Comparison of ENCODE assay signal across 32 cellular contexts in genomic region chr17:28706471-28707338, GRCh38. TPM values are rescaled to one million over a fixed set of nuclear protein-coding genes. Genes with fewer than 3 reads are reported as not detected.
DNase-seq lines count a peak whose midpoint lies in the region; ATAC-seq, FAIRE-seq and TF ChIP-seq lines count a peak whose summit lies in the region.
"Had no signal": no experiment of that assay in that cellular context is flagged by ENCODE, and none has a peak within 500 bp of the region (broad histone marks: within the 10 kb centered on the region; RNA-seq: fewer than 3 reads in every experiment).

No MANE protein-coding gene starts in this region.

- BruUV-seq in K562 (replicated peaks; lab: Mats Ljungman, UMichigan) = no TSS peak

- TF ChIP-seq RAD21 in K562 (CRISPR knock-in tag; conservative IDR thresholded peaks at IDR 0.05 in 1 of 2, IDR thresholded peaks at IDR 0.05 in 1 of 2) = no peak

- peaks cover 7 to 27% of the 10 kb centered on the region in 2 experiments; a peak in 4 of 5 replicates for H3K4me1 ChIP-seq in K562 (replicated peaks in 1 of 2; ENCODE audit: control insufficient read depth in 2 of 2, insufficient read depth in 2 of 2, low read length in 2 of 2)
- H3K4me1 ChIP-seq: BE2C, colonic mucosa had no signal

- POLR2A ChIA-PET in K562 (lab: Yijun Ruan, JAX) = interaction anchor here (0.5 to 8.7 kb wide), 6 partner anchors 14 to 1266 kb away, joined by 3 to 133 read pairs (median 3); partner anchors contain the start of genes BLTP2 and RPL23A

- CTCF ChIA-PET in K562 (lab: Yijun Ruan, JAX; ENCODE audit: low intra/inter-chr PET ratio) = interaction anchor here (0.6 kb wide), 1 partner anchor 1085 kb away, joined by 4 read pairs; no protein-coding TSS in a partner anchor

- H4K20me1 ChIP-seq in K562 (replicated peaks; ENCODE audit: control insufficient read depth, insufficient read depth, low read length) = no peaks in the 10 kb centered on the region; the same call in 1 of the 2 replicates

- H3K4me3 ChIP-seq in K562 = no peak overlapping the region
- H3K4me3 ChIP-seq: colonic mucosa, HAP-1, heart left ventricle, SK-N-MC, stomach, thyroid gland had no signal

- peak overlapping the region; percentile 62 for H3K27ac Mint-ChIP-seq in memory B cell
- H3K27ac Mint-ChIP-seq: T-helper 17 cell had no signal

- no peak for TF ChIP-seq POLR2A in K562 (conservative IDR thresholded peaks at IDR 0.05)

- WGBS in K562 (ENCODE audit: insufficient coverage, low coverage, missing lambda C conversion rate) = 52% methylated on average over 5 of the region's 7 CpGs

- H2AFZ ChIP-seq in K562 (ENCODE audit: low read depth, low read length) = no peak overlapping the region

- H3K27me3 ChIP-seq in K562 (ENCODE audit: control insufficient read depth in 2 of 2, insufficient read depth in 2 of 2, low read length in 2 of 2) = no peaks in the 10 kb centered on the region
- H3K27me3 ChIP-seq: BE2C, colonic mucosa, heart left ventricle, stomach, thyroid gland had no signal

- H3K36me3 Mint-ChIP-seq in memory B cell = peaks cover 14% of the 10 kb centered on the region

- no peak for ATAC-seq in Right ventricle myocardium inferior
- ATAC-seq in left cardiac atrium = no peak
- no peak for ATAC-seq in K562
- no peak for ATAC-seq in memory B cell (ENCODE audit: low read depth)
- no peak for ATAC-seq in GM18868 (IDR thresholded peaks at IDR 0.05; ENCODE audit: unreplicated experiment)
- ATAC-seq in HG02884 (IDR thresholded peaks at IDR 0.05; ENCODE audit: unreplicated experiment) = no peak
- ATAC-seq: esophagus mucosa, heart left ventricle, left colon, T-helper 17 cell had no signal

- peaks cover 6% of the 10 kb centered on the region for H3K4me1 Mint-ChIP-seq in memory B cell

- peaks cover 35% of the 10 kb centered on the region; the same call in 2 of the 3 replicates for H3K36me3 ChIP-seq in K562 (ENCODE audit: control insufficient read depth, insufficient read depth, low read length)

- in situ Hi-C loops in K562 (cut with MboI) = no loop called here

- TF ChIP-seq CTCF in K562 (IDR thresholded peaks at IDR 0.05 in 2 of 3, conservative IDR thresholded peaks at IDR 0.05 in 1 of 3; ENCODE audit: insufficient read depth in 2 of 3, low read depth in 1 of 3, low read length in 3 of 3) (no peak), D721Med (IDR thresholded peaks at IDR 0.05; ENCODE audit: insufficient read depth, missing control alignments) (no peak)

- intact Hi-C loops in Right ventricle myocardium inferior (cut with DNase I) = loop anchor here (5.0 kb wide), 1 partner anchor 59 kb away; the partner anchor contains the start of gene BLTP2
- intact Hi-C loops in left cardiac atrium (cut with DNase I) = no loop called here
- intact Hi-C loops in K562 (cut with micrococcal nuclease) = no loop called here

- FAIRE-seq in K562 (lab: Jason Lieb, UNC) (no peak), D721Med (lab: Jason Lieb, UNC) (no peak)
- FAIRE-seq: G401.6 had no signal

- H3K27me3 Mint-ChIP-seq in memory B cell = no peaks in the 10 kb centered on the region
- H3K27me3 Mint-ChIP-seq: activated T-cell treated with anti-CD3 and anti-CD28 coated beads, Interleukin-2, amount 50 U/mL, for 24 hours; T-helper 17 cell had no signal

- no peak for TF ChIP-seq EP300 in K562 (IDR thresholded peaks at IDR 0.05; ENCODE audit: low read length)

- H3K4me3 Mint-ChIP-seq in memory B cell = no peak overlapping the region
- H3K4me3 Mint-ChIP-seq: activated T-cell treated with anti-CD3 and anti-CD28 coated beads, Interleukin-2, amount 50 U/mL, for 24 hours; T-helper 17 cell had no signal

- no peaks in the 10 kb centered on the region for H3K9me3 Mint-ChIP-seq in memory B cell
- H3K9me3 Mint-ChIP-seq: activated T-cell treated with anti-CD3 and anti-CD28 coated beads, Interleukin-2, amount 50 U/mL, for 24 hours had no signal

- peaks cover 13% of the 10 kb centered on the region for H3K79me2 ChIP-seq in K562 (ENCODE audit: control insufficient read depth, insufficient read depth, low read length)

- DNase-seq in Right ventricle myocardium inferior (ENCODE audit: missing footprints) (peak; percentile 17), left cardiac atrium (no peak), K562 (ENCODE audit: extremely low read depth in 1 of 4, low spot score in 3 of 4) (peak in 2 of 4 experiments; percentile 23 to 35), memory B cell (ENCODE audit: low spot score in 2 of 2) (no peak), NCI-H2171 (lab: John Stamatoyannopoulos, UW) (no peak), D721Med (ENCODE audit: insufficient read length, low spot score) (no peak)
- DNase-seq: ACHN; activated naive CD4-positive, alpha-beta T cell; activated T-cell treated with anti-CD3 and anti-CD28 coated beads, Interleukin-2, amount 50 U/mL, for 24 hours; amygdala; BE2C; colonic mucosa; effector memory CD4-positive, alpha-beta T cell; foreskin fibroblast; heart left ventricle; KBM-7; left colon; MM.1S; NCI-H1417; NCI-H2029 treated with DMSO at 0.1 percent for 48 hours; NCI-H226; NCI-H82; occipital lobe; stomach; T-helper 17 cell; thyroid gland had no signal

- H3K27ac ChIP-seq in K562 (ENCODE audit: extremely low read depth, low read depth, low read length) = no peak overlapping the region
- H3K27ac ChIP-seq: colonic mucosa, heart left ventricle, stomach, thyroid gland had no signal

- H3K4me2 ChIP-seq in K562 (ENCODE audit: insufficient read depth, low read length) = no peak overlapping the region

- 0 out of 2 replicates have a peak, but pooled peaks cover 2% of the 10 kb centered on the region for H3K9me3 ChIP-seq in K562 (replicated peaks; ENCODE audit: control insufficient read depth, insufficient read depth, low read depth, low read length)
- H3K9me3 ChIP-seq: BE2C, colonic mucosa, HAP-1, heart left ventricle, stomach, thyroid gland had no signal

- peak overlapping the region in 1 of 2 experiments; percentile 40; a peak in 1 of 4 replicates for H3K9ac ChIP-seq in K562 (ENCODE audit: insufficient read depth in 1 of 2, low read depth in 2 of 2, low read length in 2 of 2)

- H3K9me1 ChIP-seq in K562 (ENCODE audit: control insufficient read depth, insufficient read depth, low read length) = no peaks in the 10 kb centered on the region

RNA-seq across cellular contexts. Expression of gene PROCA1, which starts 5.0 kb away (rescaled TPM):
- total RNA-seq in Right ventricle myocardium inferior = 0.73 TPM
- total RNA-seq in left cardiac atrium = 1 to 10 TPM in 1 of 2 donors, under 1 TPM in 1; 0.97 to 1.6 TPM
- 25.9 and 39.2 TPM in 2 replicates for total RNA-seq in K562 (2011; cell fraction: chromatin; rRNA removed; ENCODE audit: low replicate concordance)
- total RNA-seq in K562 (2011; cell fraction: nucleolus; rRNA removed) = 26.1 and 28.0 TPM in 2 replicates
- 25.2 and 29.9 TPM in 2 replicates for total RNA-seq in K562 (2011; cell fraction: nucleoplasm; rRNA removed)
- 5.9 and 6.6 TPM in 2 replicates for total RNA-seq in K562 (2014; rRNA removed)
- total RNA-seq in K562 (2014; rRNA removed; fragmentation: Illumina TruSeq; extraction: Trizol) = 2.7 and 2.9 TPM in 2 replicates
- 4.7 and 5.4 TPM in 2 replicates for total RNA-seq in K562 (2015; rRNA removed; fragmentation: Illumina TruSeq; extraction: Trizol)
- total RNA-seq in K562 (2021) = 5.3 and 5.6 TPM in 2 replicates
- polyA plus RNA-seq in K562 (2011; rRNA removed) = 7.0 and 7.3 TPM in 2 replicates
- 5.1 and 6.1 TPM in 2 replicates for polyA plus RNA-seq in K562 (2011; cell fraction: cytosol; rRNA removed)
- polyA plus RNA-seq in K562 (2011; cell fraction: nucleus; rRNA removed) = 28.0 and 51.9 TPM in 2 replicates
- 5.9 and 11.2 TPM in 2 replicates for polyA plus RNA-seq in K562 (2012)
- polyA plus RNA-seq in K562 (2014; fragmentation: Illumina TruSeq; extraction: Trizol) = 5.4 and 6.7 TPM in 2 replicates
- 1 to 10 TPM in 1 of 2 experiments, under 1 TPM in 1; 0.78 to 1.3 TPM for polyA plus RNA-seq in K562 (2014; fragmentation: Nextera tagmentation; extraction: Ambion mirVana)
- 13.1 and 16.2 TPM in 2 replicates for polyA plus RNA-seq in K562 (2014; rRNA removed)
- polyA minus RNA-seq in K562 (2011; rRNA and poly(A)+ RNA removed) = 2.1 and 3.2 TPM in 2 replicates
- 1.0 and 3.0 TPM in 2 replicates for polyA minus RNA-seq in K562 (2011; cell fraction: cytosol; rRNA and poly(A)+ RNA removed)
- 5.7 and 7.2 TPM in 2 replicates for polyA minus RNA-seq in K562 (2011; cell fraction: nucleus; rRNA and poly(A)+ RNA removed)

RNA-seq across cellular contexts. Expression of gene RAB34, which starts 11.0 kb away (rescaled TPM):
- total RNA-seq in Right ventricle myocardium inferior = 16.2 TPM
- total RNA-seq in left cardiac atrium = 10 to 100 TPM; 37.2 to 53.8 TPM
- 3.0 and 5.4 TPM in 2 replicates for total RNA-seq in K562 (2011; cell fraction: chromatin; rRNA removed; ENCODE audit: low replicate concordance)
- 1.2 and 2.6 TPM in 2 replicates for total RNA-seq in K562 (2011; cell fraction: nucleolus; rRNA removed)
- 2.2 and 3.7 TPM in 2 replicates for total RNA-seq in K562 (2011; cell fraction: nucleoplasm; rRNA removed)
- 0.37 and 3.8 TPM in 2 replicates for total RNA-seq in K562 (2014; rRNA removed)
- total RNA-seq in K562 (2014; rRNA removed; fragmentation: Illumina TruSeq; extraction: Trizol) = 0.29 and 0.47 TPM in 2 replicates
- 0.18 and 0.26 TPM in 2 replicates for total RNA-seq in K562 (2015; rRNA removed; fragmentation: Illumina TruSeq; extraction: Trizol)
- 0.92 and 2.1 TPM in 2 replicates for total RNA-seq in K562 (2021)
- polyA plus RNA-seq in K562 (2011; rRNA removed) = 0.60 and 0.81 TPM in 2 replicates
- 0.45 and 0.53 TPM in 2 replicates for polyA plus RNA-seq in K562 (2011; cell fraction: cytosol; rRNA removed)
- polyA plus RNA-seq in K562 (2011; cell fraction: nucleus; rRNA removed) = 1.3 and 3.1 TPM in 2 replicates
- 0.10 and 0.36 TPM in 2 replicates for polyA plus RNA-seq in K562 (2012)
- polyA plus RNA-seq in K562 (2014; fragmentation: Illumina TruSeq; extraction: Trizol) = 0.19 TPM in 1 of 2 replicates, not detected in the other
- under 1 TPM in 1 of 2 experiments, not detected in 1; 0.07 TPM for polyA plus RNA-seq in K562 (2014; fragmentation: Nextera tagmentation; extraction: Ambion mirVana)
- polyA plus RNA-seq in K562 (2014; rRNA removed) = 0.44 and 1.0 TPM in 2 replicates
- polyA minus RNA-seq in K562 (2011; rRNA and poly(A)+ RNA removed) = not detected in 2 replicates
- polyA minus RNA-seq in K562 (2011; cell fraction: cytosol; rRNA and poly(A)+ RNA removed) = 3.1 TPM in 1 of 2 replicates, not detected in the other
- 0.81 and 1.3 TPM in 2 replicates for polyA minus RNA-seq in K562 (2011; cell fraction: nucleus; rRNA and poly(A)+ RNA removed)

RNA-seq across cellular contexts. Expression of gene RPL23A, which starts 13.1 kb away (rescaled TPM):
- total RNA-seq in Right ventricle myocardium inferior (945 TPM), left cardiac atrium (100 to 1,000 TPM; 894 to 914 TPM), K562 (2014; rRNA removed) (1,152 and 1,205 TPM in 2 replicates), K562 (2014; rRNA removed; fragmentation: Illumina TruSeq; extraction: Trizol) (2,395 and 2,469 TPM in 2 replicates), K562 (2015; rRNA removed; fragmentation: Illumina TruSeq; extraction: Trizol) (1,764 and 1,818 TPM in 2 replicates), K562 (2021) (2,532 and 2,839 TPM in 2 replicates)
- total RNA-seq in K562 (2011; cell fraction: chromatin; rRNA removed; ENCODE audit: low replicate concordance) = 434 and 501 TPM in 2 replicates
- 468 and 553 TPM in 2 replicates for total RNA-seq in K562 (2011; cell fraction: nucleolus; rRNA removed)
- total RNA-seq in K562 (2011; cell fraction: nucleoplasm; rRNA removed) = 654 and 1,193 TPM in 2 replicates
- polyA plus RNA-seq in K562 (2011; rRNA removed) (2,188 and 2,272 TPM in 2 replicates), K562 (2014; fragmentation: Illumina TruSeq; extraction: Trizol) (1,539 and 1,550 TPM in 2 replicates), K562 (2014; fragmentation: Nextera tagmentation; extraction: Ambion mirVana) (1,000 to 10,000 TPM; 6,705 to 7,115 TPM), K562 (2014; rRNA removed) (1,016 and 1,176 TPM in 2 replicates)
- 483 and 1,010 TPM in 2 replicates for polyA plus RNA-seq in K562 (2011; cell fraction: cytosol; rRNA removed)
- polyA plus RNA-seq in K562 (2011; cell fraction: nucleus; rRNA removed) = 376 and 671 TPM in 2 replicates
- 2,873 and 3,044 TPM in 2 replicates for polyA plus RNA-seq in K562 (2012)
- polyA minus RNA-seq in K562 (2011; rRNA and poly(A)+ RNA removed) = 3,418 and 5,037 TPM in 2 replicates
- 735 and 1,003 TPM in 2 replicates for polyA minus RNA-seq in K562 (2011; cell fraction: cytosol; rRNA and poly(A)+ RNA removed)
- 214 and 406 TPM in 2 replicates for polyA minus RNA-seq in K562 (2011; cell fraction: nucleus; rRNA and poly(A)+ RNA removed)

RNA-seq across cellular contexts. Expression of gene TLCD1, which starts 19.3 kb away (rescaled TPM):
- total RNA-seq in Right ventricle myocardium inferior (2.4 TPM), left cardiac atrium (1 to 10 TPM; 3.5 to 3.7 TPM), K562 (2014; rRNA removed) (15.8 and 26.0 TPM in 2 replicates), K562 (2014; rRNA removed; fragmentation: Illumina TruSeq; extraction: Trizol) (19.7 and 21.7 TPM in 2 replicates), K562 (2015; rRNA removed; fragmentation: Illumina TruSeq; extraction: Trizol) (15.7 and 18.1 TPM in 2 replicates), K562 (2021) (27.1 and 29.5 TPM in 2 replicates)
- total RNA-seq in K562 (2011; cell fraction: chromatin; rRNA removed; ENCODE audit: low replicate concordance) = 34.1 and 67.7 TPM in 2 replicates
- 59.7 and 73.9 TPM in 2 replicates for total RNA-seq in K562 (2011; cell fraction: nucleolus; rRNA removed)
- 47.7 and 50.0 TPM in 2 replicates for total RNA-seq in K562 (2011; cell fraction: nucleoplasm; rRNA removed)
- polyA plus RNA-seq in K562 (2011; rRNA removed) (17.2 and 33.2 TPM in 2 replicates), K562 (2014; fragmentation: Illumina TruSeq; extraction: Trizol) (34.2 and 37.7 TPM in 2 replicates), K562 (2014; fragmentation: Nextera tagmentation; extraction: Ambion mirVana) (10 to 100 TPM in 1 of 2 experiments, 1 to 10 TPM in 1; 6.8 to 10.2 TPM), K562 (2014; rRNA removed) (25.0 and 34.7 TPM in 2 replicates)
- polyA plus RNA-seq in K562 (2011; cell fraction: cytosol; rRNA removed) = 28.5 and 69.2 TPM in 2 replicates
- 25.3 and 42.9 TPM in 2 replicates for polyA plus RNA-seq in K562 (2011; cell fraction: nucleus; rRNA removed)
- polyA plus RNA-seq in K562 (2012) = 14.3 and 27.8 TPM in 2 replicates
- polyA minus RNA-seq in K562 (2011; rRNA and poly(A)+ RNA removed) = 15.8 and 41.3 TPM in 2 replicates
- 7.2 and 13.1 TPM in 2 replicates for polyA minus RNA-seq in K562 (2011; cell fraction: cytosol; rRNA and poly(A)+ RNA removed)
- 32.4 and 42.9 TPM in 2 replicates for polyA minus RNA-seq in K562 (2011; cell fraction: nucleus; rRNA and poly(A)+ RNA removed)
- total RNA-seq: occipital lobe had no signal

RNA-seq across cellular contexts. Expression of gene NEK8, which starts 21.9 kb away (rescaled TPM):
- total RNA-seq in Right ventricle myocardium inferior (0.60 TPM), left cardiac atrium (1 to 10 TPM in 1 of 2 donors, under 1 TPM in 1; 0.85 to 1.3 TPM), K562 (2014; rRNA removed) (4.6 and 5.8 TPM in 2 replicates), K562 (2014; rRNA removed; fragmentation: Illumina TruSeq; extraction: Trizol) (3.9 TPM in 2 replicates), K562 (2015; rRNA removed; fragmentation: Illumina TruSeq; extraction: Trizol) (3.6 and 4.5 TPM in 2 replicates), K562 (2021) (6.4 and 7.8 TPM in 2 replicates)
- 53.1 and 144 TPM in 2 replicates for total RNA-seq in K562 (2011; cell fraction: chromatin; rRNA removed; ENCODE audit: low replicate concordance)
- 60.9 and 78.0 TPM in 2 replicates for total RNA-seq in K562 (2011; cell fraction: nucleolus; rRNA removed)
- 42.5 and 50.3 TPM in 2 replicates for total RNA-seq in K562 (2011; cell fraction: nucleoplasm; rRNA removed)
- polyA plus RNA-seq in K562 (2011; rRNA removed) (16.6 and 17.7 TPM in 2 replicates), K562 (2014; fragmentation: Illumina TruSeq; extraction: Trizol) (5.7 and 8.2 TPM in 2 replicates), K562 (2014; fragmentation: Nextera tagmentation; extraction: Ambion mirVana) (1 to 10 TPM in 1 of 2 experiments, under 1 TPM in 1; 0.98 to 1.6 TPM), K562 (2014; rRNA removed) (7.6 and 10.3 TPM in 2 replicates)
- 11.0 and 15.6 TPM in 2 replicates for polyA plus RNA-seq in K562 (2011; cell fraction: cytosol; rRNA removed)
- 27.1 and 34.4 TPM in 2 replicates for polyA plus RNA-seq in K562 (2011; cell fraction: nucleus; rRNA removed)
- 5.1 and 5.5 TPM in 2 replicates for polyA plus RNA-seq in K562 (2012)
- 23.5 and 32.9 TPM in 2 replicates for polyA minus RNA-seq in K562 (2011; rRNA and poly(A)+ RNA removed)
- 9.6 and 10.3 TPM in 2 replicates for polyA minus RNA-seq in K562 (2011; cell fraction: cytosol; rRNA and poly(A)+ RNA removed)
- polyA minus RNA-seq in K562 (2011; cell fraction: nucleus; rRNA and poly(A)+ RNA removed) = 18.8 and 23.9 TPM in 2 replicates
